In the genomic region with DNA sequence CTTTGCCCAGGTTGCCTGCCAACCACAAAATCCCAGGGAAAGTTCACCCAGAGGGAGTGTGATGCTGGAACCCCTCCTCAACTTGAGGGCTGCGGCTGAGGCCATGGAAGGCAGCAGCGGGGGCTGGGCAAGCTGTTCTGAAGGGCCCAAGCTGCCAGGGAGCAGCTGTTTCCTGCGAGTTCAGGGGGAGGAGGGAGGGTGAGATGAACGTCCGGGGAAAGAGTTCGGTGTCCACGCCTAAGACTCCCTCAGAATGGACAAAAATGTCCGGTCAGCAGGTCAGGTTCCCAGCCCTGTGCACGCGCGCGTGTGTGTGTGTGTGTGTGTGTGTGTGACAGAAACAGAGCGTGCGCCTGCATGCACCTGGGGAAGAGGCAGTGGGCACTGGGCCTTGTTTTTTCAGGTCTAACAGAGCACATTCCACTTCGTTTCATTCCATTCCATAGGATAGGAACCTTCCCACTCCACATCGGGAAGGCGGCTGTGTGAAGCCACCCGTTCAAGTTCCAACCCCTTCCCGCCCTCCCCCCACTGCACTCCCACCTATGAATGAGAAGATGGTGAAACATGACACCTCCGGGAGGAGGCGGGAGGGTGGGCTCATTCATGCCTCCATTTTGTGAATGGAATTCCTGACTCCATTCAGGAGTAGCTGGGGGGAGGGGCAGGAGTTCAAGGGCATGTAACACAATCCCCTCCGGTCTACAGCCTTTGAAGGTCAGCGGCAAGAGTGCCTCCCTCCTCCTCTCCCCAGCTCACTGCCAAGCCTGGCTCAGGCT, we compare ENCODE assay signal across 1 cellular context.
TF ChIP-seq lines count a peak whose summit lies in the region.

No MANE protein-coding gene starts in this region.

TF ChIP-seq in HepG2, 621 proteins besides CTCF, POLR2A, EP300 and RAD21 (continued from another document and continues in another):
- TF ChIP-seq, protein P1, sequence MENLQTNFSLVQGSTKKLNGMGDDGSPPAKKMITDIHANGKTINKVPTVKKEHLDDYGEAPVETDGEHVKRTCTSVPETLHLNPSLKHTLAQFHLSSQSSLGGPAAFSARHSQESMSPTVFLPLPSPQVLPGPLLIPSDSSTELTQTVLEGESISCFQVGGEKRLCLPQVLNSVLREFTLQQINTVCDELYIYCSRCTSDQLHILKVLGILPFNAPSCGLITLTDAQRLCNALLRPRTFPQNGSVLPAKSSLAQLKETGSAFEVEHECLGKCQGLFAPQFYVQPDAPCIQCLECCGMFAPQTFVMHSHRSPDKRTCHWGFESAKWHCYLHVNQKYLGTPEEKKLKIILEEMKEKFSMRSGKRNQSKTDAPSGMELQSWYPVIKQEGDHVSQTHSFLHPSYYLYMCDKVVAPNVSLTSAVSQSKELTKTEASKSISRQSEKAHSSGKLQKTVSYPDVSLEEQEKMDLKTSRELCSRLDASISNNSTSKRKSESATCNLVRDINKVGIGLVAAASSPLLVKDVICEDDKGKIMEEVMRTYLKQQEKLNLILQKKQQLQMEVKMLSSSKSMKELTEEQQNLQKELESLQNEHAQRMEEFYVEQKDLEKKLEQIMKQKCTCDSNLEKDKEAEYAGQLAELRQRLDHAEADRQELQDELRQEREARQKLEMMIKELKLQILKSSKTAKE (CRISPR knock-in tag; IDR thresholded peaks at IDR 0.05; ENCODE audit: borderline replicate concordance), result peak; percentile 98
- TF ChIP-seq ATF1 (CRISPR knock-in tag; IDR thresholded peaks at IDR 0.05) (peak; percentile 78; the same call in 1 of the 2 replicates), KDM1A (CRISPR knock-in tag; IDR thresholded peaks at IDR 0.05) (peak; percentile 35; the same call in 1 of the 2 replicates), MLLT10 (CRISPR knock-in tag; IDR thresholded peaks at IDR 0.05) (no peak), ZNF737 (CRISPR knock-in tag; IDR thresholded peaks at IDR 0.05; ENCODE audit: borderline replicate concordance) (no peak), MED13 (CRISPR knock-in tag; IDR thresholded peaks at IDR 0.05) (peak; percentile 98), ZNF30 (CRISPR knock-in tag; IDR thresholded peaks at IDR 0.05) (no peak), HMG20A (CRISPR knock-in tag; IDR thresholded peaks at IDR 0.05; ENCODE audit: borderline replicate concordance) (peak; percentile 95), IRF2 (CRISPR knock-in tag; IDR thresholded peaks at IDR 0.05) (peak; percentile 97), ZNF543 (CRISPR knock-in tag; IDR thresholded peaks at IDR 0.05) (peak; percentile 98), CEBPG (CRISPR knock-in tag; IDR thresholded peaks at IDR 0.05) (peak; percentile 78), ZBTB34 (CRISPR knock-in tag; IDR thresholded peaks at IDR 0.05) (peak; percentile 66; the same call in 1 of the 2 replicates), ZBTB10 (CRISPR knock-in tag; IDR thresholded peaks at IDR 0.05; ENCODE audit: borderline replicate concordance) (no peak), HOXA5 (CRISPR knock-in tag; IDR thresholded peaks at IDR 0.05) (peak; percentile 92; the same call in 1 of the 2 replicates), ZNF274 (CRISPR knock-in tag; IDR thresholded peaks at IDR 0.05) (no peak; the same call in 1 of the 2 replicates), FOXM1 (CRISPR knock-in tag; IDR thresholded peaks at IDR 0.05) (no peak), TGIF2 (CRISPR knock-in tag; IDR thresholded peaks at IDR 0.05) (peak; percentile 91), HNF1A (IDR thresholded peaks at IDR 0.05; ENCODE audit: low read depth) (peak; percentile 75; the same call in 1 of the 2 replicates), HNF1A (CRISPR knock-in tag; IDR thresholded peaks at IDR 0.05; ENCODE audit: borderline replicate concordance) (peak; percentile 98), KMT2A (CRISPR knock-in tag; IDR thresholded peaks at IDR 0.05) (0 out of 2 replicates have a peak, but pooled peaks have one; percentile 45), ZNF597 (CRISPR knock-in tag; IDR thresholded peaks at IDR 0.05) (no peak), ZNF557 (CRISPR knock-in tag; IDR thresholded peaks at IDR 0.05) (peak; percentile 21; the same call in 1 of the 2 replicates), GABPB1 (CRISPR knock-in tag; IDR thresholded peaks at IDR 0.05) (peak; percentile 59), ZFX (CRISPR knock-in tag; IDR thresholded peaks at IDR 0.05; ENCODE audit: low read depth) (peak; percentile 91), ZMYM3 (CRISPR knock-in tag; IDR thresholded peaks at IDR 0.05) (peak; percentile 46), SAP130 (CRISPR knock-in tag; IDR thresholded peaks at IDR 0.05; ENCODE audit: low read depth) (peak; percentile 96), MTF1 (CRISPR knock-in tag; IDR thresholded peaks at IDR 0.05) (no peak), ZNF577 (CRISPR knock-in tag; IDR thresholded peaks at IDR 0.05; ENCODE audit: borderline replicate concordance, low read depth) (no peak), NFRKB (IDR thresholded peaks at IDR 0.05) (no peak)
- TF ChIP-seq, protein P2, sequence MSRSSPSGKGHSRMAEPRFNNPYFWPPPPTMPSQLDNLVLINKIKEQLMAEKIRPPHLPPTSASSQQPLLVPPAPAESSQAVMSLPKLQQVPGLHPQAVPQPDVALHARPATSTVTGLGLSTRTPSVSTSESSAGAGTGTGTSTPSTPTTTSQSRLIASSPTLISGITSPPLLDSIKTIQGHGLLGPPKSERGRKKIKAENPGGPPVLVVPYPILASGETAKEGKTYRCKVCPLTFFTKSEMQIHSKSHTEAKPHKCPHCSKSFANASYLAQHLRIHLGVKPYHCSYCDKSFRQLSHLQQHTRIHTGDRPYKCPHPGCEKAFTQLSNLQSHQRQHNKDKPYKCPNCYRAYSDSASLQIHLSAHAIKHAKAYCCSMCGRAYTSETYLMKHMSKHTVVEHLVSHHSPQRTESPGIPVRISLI (CRISPR knock-in tag; IDR thresholded peaks at IDR 0.05; ENCODE audit: borderline replicate concordance), result peak; percentile 74; the same call in 1 of the 2 replicates
- TF ChIP-seq, protein P3, sequence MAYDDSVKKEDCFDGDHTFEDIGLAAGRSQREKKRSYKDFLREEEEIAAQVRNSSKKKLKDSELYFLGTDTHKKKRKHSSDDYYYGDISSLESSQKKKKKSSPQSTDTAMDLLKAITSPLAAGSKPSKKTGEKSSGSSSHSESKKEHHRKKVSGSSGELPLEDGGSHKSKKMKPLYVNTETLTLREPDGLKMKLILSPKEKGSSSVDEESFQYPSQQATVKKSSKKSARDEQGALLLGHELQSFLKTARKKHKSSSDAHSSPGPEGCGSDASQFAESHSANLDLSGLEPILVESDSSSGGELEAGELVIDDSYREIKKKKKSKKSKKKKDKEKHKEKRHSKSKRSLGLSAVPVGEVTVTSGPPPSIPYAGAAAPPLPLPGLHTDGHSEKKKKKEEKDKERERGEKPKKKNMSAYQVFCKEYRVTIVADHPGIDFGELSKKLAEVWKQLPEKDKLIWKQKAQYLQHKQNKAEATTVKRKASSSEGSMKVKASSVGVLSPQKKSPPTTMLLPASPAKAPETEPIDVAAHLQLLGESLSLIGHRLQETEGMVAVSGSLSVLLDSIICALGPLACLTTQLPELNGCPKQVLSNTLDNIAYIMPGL (CRISPR knock-in tag; IDR thresholded peaks at IDR 0.05; ENCODE audit: borderline replicate concordance in 1 of 2, low read depth in 1 of 2), result peak; percentile 84 to 86; a peak in 3 of 4 replicates
- TF ChIP-seq, protein P4, sequence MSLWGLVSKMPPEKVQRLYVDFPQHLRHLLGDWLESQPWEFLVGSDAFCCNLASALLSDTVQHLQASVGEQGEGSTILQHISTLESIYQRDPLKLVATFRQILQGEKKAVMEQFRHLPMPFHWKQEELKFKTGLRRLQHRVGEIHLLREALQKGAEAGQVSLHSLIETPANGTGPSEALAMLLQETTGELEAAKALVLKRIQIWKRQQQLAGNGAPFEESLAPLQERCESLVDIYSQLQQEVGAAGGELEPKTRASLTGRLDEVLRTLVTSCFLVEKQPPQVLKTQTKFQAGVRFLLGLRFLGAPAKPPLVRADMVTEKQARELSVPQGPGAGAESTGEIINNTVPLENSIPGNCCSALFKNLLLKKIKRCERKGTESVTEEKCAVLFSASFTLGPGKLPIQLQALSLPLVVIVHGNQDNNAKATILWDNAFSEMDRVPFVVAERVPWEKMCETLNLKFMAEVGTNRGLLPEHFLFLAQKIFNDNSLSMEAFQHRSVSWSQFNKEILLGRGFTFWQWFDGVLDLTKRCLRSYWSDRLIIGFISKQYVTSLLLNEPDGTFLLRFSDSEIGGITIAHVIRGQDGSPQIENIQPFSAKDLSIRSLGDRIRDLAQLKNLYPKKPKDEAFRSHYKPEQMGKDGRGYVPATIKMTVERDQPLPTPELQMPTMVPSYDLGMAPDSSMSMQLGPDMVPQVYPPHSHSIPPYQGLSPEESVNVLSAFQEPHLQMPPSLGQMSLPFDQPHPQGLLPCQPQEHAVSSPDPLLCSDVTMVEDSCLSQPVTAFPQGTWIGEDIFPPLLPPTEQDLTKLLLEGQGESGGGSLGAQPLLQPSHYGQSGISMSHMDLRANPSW (CRISPR knock-in tag; IDR thresholded peaks at IDR 0.05; ENCODE audit: borderline replicate concordance), result peak; percentile 56; the same call in 1 of the 2 replicates
- TF ChIP-seq, protein P5, sequence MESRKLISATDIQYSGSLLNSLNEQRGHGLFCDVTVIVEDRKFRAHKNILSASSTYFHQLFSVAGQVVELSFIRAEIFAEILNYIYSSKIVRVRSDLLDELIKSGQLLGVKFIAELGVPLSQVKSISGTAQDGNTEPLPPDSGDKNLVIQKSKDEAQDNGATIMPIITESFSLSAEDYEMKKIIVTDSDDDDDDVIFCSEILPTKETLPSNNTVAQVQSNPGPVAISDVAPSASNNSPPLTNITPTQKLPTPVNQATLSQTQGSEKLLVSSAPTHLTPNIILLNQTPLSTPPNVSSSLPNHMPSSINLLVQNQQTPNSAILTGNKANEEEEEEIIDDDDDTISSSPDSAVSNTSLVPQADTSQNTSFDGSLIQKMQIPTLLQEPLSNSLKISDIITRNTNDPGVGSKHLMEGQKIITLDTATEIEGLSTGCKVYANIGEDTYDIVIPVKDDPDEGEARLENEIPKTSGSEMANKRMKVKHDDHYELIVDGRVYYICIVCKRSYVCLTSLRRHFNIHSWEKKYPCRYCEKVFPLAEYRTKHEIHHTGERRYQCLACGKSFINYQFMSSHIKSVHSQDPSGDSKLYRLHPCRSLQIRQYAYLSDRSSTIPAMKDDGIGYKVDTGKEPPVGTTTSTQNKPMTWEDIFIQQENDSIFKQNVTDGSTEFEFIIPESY (CRISPR knock-in tag; IDR thresholded peaks at IDR 0.05), result peak; percentile 88
